ENCODE assay signal across 26 cellular contexts in genomic region chr7:21562385-21562784, GRCh38.
"Had no signal": no experiment of that assay in that cellular context is flagged by ENCODE, and none has a peak within 500 bp of the region (broad histone marks: within the 10 kb centered on the region; RNA-seq: fewer than 3 reads in every experiment).

No MANE protein-coding gene starts in this region.

- H3K4me1 ChIP-seq: stomach, suprapubic skin, testis, tibial artery, tibial nerve, transverse colon, upper lobe of left lung, uterus, vagina had no signal

- H3K9me3 ChIP-seq: stomach, suprapubic skin, testis, thoracic aorta, thyroid gland, tibial artery, tibial nerve, transverse colon, upper lobe of left lung, uterus, vagina had no signal

- H3K27ac ChIP-seq: stomach, suprapubic skin, testis, thoracic aorta, thyroid gland, tibial artery, tibial nerve, transverse colon, upper lobe of left lung, uterus, vagina had no signal

- DNase-seq: stimulated activated CD4-positive, alpha-beta T cell treated with anti-CD3 and anti-CD28 coated beads, Interleukin-2, amount 100 ng/mL, for 48 hours; stimulated activated CD4-positive, alpha-beta T cell treated with anti-CD3 and anti-CD28 coated beads, Interleukin-4, amount 100 ng/mL, for 1 hour; stimulated activated CD4-positive, alpha-beta T cell treated with anti-CD3 and anti-CD28 coated beads, Interleukin-4, amount 100 ng/mL, for 24 hours; stimulated activated CD4-positive, alpha-beta T cell treated with anti-CD3 and anti-CD28 coated beads, Interleukin-4, amount 100 ng/mL, for 4 hours; stimulated activated CD8-positive, alpha-beta memory T cell treated with anti-CD3 and anti-CD28 coated beads, Interleukin-4, amount 100 ng/mL, for 48 hours; stimulated activated naive B cell treated with anti-CD40 and anti-IgM and Interleukin-4, amounts not matched to agents 10 μg/mL and 1 μg/mL and 100 μg/mL, for 72 hours; stimulated activated naive CD4-positive, alpha-beta T cell; stimulated activated naive CD4-positive, alpha-beta T cell treated with Interleukin-2 at 50 U/mL for 16 hours; stimulated activated naive CD8-positive, alpha-beta T cell treated with anti-CD3 and anti-CD28 coated beads, Interleukin-15, amount 100 ng/mL, for 72 hours; stimulated activated naive CD8-positive, alpha-beta T cell treated with anti-CD3 and anti-CD28 coated beads, Interleukin-15, Interleukin-2, amounts not matched to agents 100 U/mL and 50 U/mL, for 24 hours; stomach; substantia nigra; testis; thyroid gland; tibial artery; transverse colon; trophoblast cell; upper lobe of left lung; uterus had no signal

- H3K4me3 ChIP-seq: stomach, suprapubic skin, testis, thoracic aorta, thyroid gland, tibial artery, tibial nerve, transverse colon, upper lobe of left lung, uterus, vagina had no signal

- FAIRE-seq: urothelium cell line had no signal

- H3K27me3 ChIP-seq: stomach, suprapubic skin, testis, thyroid gland, tibial artery, tibial nerve, transverse colon, upper lobe of left lung, uterus, vagina had no signal

- ATAC-seq: stimulated activated effector memory CD8-positive, alpha-beta T cell treated with anti-CD3 and anti-CD28 coated beads, Interleukin-12 subunit alpha, Interleukin-12 subunit beta, amount 100 ng/mL, for 72 hours; stimulated activated memory B cell treated with anti-CD40 and anti-IgM and Interleukin-4, amounts not matched to agents 10 μg/mL and 1 μg/mL and 100 μg/mL, for 72 hours; stimulated activated naive B cell treated with anti-CD40 and anti-IgM and Interleukin-4, amounts not matched to agents 10 μg/mL and 1 μg/mL and 100 μg/mL, for 72 hours; stimulated activated naive CD8-positive, alpha-beta T cell treated with anti-CD3 and anti-CD28 coated beads, Interleukin-15, amount 100 ng/mL, for 72 hours; stimulated activated naive CD8-positive, alpha-beta T cell treated with anti-CD3 and anti-CD28 coated beads, Interleukin-15, Interleukin-2, amounts not matched to agents 100 U/mL and 50 U/mL, for 24 hours had no signal

- H3K36me3 ChIP-seq: stomach, suprapubic skin, thoracic aorta, thyroid gland, tibial artery, tibial nerve, transverse colon, upper lobe of left lung, vagina had no signal
